1 cellular context compared by ENCODE assay signal in genomic region chr16:79870016-79870886, GRCh38.
TF ChIP-seq lines count a peak whose summit lies in the region.

No MANE protein-coding gene starts in this region.

TF ChIP-seq in K562, 482 proteins besides CTCF, POLR2A, EP300 and RAD21 (continued from another document and continues in another):
- TF ChIP-seq ZFP91 (CRISPR knock-in tag; IDR thresholded peaks at IDR 0.05) (no peak), MNT (conservative IDR thresholded peaks at IDR 0.05) (no peak; a peak in 1 of 4 replicates), CBX2 (IDR thresholded peaks at IDR 0.05; ENCODE audit: insufficient read depth, low read length, poor library complexity, severe bottlenecking) (no peak), MAFF (IDR thresholded peaks at IDR 0.05; ENCODE audit: low read length) (no peak), PBX2 (CRISPR knock-in tag; IDR thresholded peaks at IDR 0.05; ENCODE audit: low read depth) (no peak), PBX2 (tag; conservative IDR thresholded peaks at IDR 0.05; ENCODE audit: low read depth) (no peak), ZNF589 (CRISPR knock-in tag; IDR thresholded peaks at IDR 0.05; ENCODE audit: low read depth) (peak; percentile 86), ZNF431 (CRISPR knock-in tag; IDR thresholded peaks at IDR 0.05) (no peak), POLR3A (IDR thresholded peaks at IDR 0.05; ENCODE audit: borderline replicate concordance, extremely low read depth, insufficient read depth, insufficient read length) (no peak), TSHZ1 (CRISPR knock-in tag; IDR thresholded peaks at IDR 0.05) (no peak), ZNF780A (CRISPR knock-in tag; IDR thresholded peaks at IDR 0.05) (no peak), SAFB2 (IDR thresholded peaks at IDR 0.05; ENCODE audit: borderline replicate concordance, low read depth, low read length, severe bottlenecking) (no peak), NR0B1 (IDR thresholded peaks at IDR 0.05; ENCODE audit: partially characterized antibody) (no peak), RBM15 (IDR thresholded peaks at IDR 0.05; ENCODE audit: insufficient read depth, low read length) (no peak), IFI16 (CRISPR knock-in tag; IDR thresholded peaks at IDR 0.05) (no peak), ZNF512 (tag; IDR thresholded peaks at IDR 0.05) (no peak), TCF3 (CRISPR knock-in tag; IDR thresholded peaks at IDR 0.05) (no peak), STAT5B (CRISPR knock-in tag; IDR thresholded peaks at IDR 0.05) (no peak), MLX (CRISPR knock-in tag; conservative IDR thresholded peaks at IDR 0.05) (no peak), ZNF175 (CRISPR knock-in tag; IDR thresholded peaks at IDR 0.05; ENCODE audit: low read depth) (peak; percentile 19; the same call in 1 of the 2 replicates), MTA2 (IDR thresholded peaks at IDR 0.05; ENCODE audit: low read depth) (no peak), CBX8 (IDR thresholded peaks at IDR 0.05; ENCODE audit: borderline replicate concordance, extremely low read depth, low read depth, low read length, poor library complexity, severe bottlenecking) (no peak), RB1 (IDR thresholded peaks at IDR 0.05; ENCODE audit: low read depth) (no peak), ZNF134 (CRISPR knock-in tag; conservative IDR thresholded peaks at IDR 0.05) (no peak), MEF2A (IDR thresholded peaks at IDR 0.05; ENCODE audit: control insufficient read depth, low read depth, low read length) (no peak), KAT2B (IDR thresholded peaks at IDR 0.05; ENCODE audit: low read depth, low read length) (no peak), GABPA (tag; conservative IDR thresholded peaks at IDR 0.05; ENCODE audit: low read depth) (peak; percentile 68), ZNF511 (CRISPR knock-in tag; IDR thresholded peaks at IDR 0.05) (no peak), NFXL1 (CRISPR knock-in tag; IDR thresholded peaks at IDR 0.05) (no peak), SRF (CRISPR knock-in tag; IDR thresholded peaks at IDR 0.05) (no peak), ZBTB12 (CRISPR knock-in tag; IDR thresholded peaks at IDR 0.05) (no peak), MAZ (CRISPR knock-in tag; conservative IDR thresholded peaks at IDR 0.05 in 1 of 2, IDR thresholded peaks at IDR 0.05 in 1 of 2) (no peak; a peak in 1 of 4 replicates), USF2 (CRISPR knock-in tag; IDR thresholded peaks at IDR 0.05) (no peak), ZNF316 (IDR thresholded peaks at IDR 0.05) (no peak), TSC22D4 (tag; IDR thresholded peaks at IDR 0.05) (no peak), NR2C1 (IDR thresholded peaks at IDR 0.05) (no peak), NR2C1 (tag; IDR thresholded peaks at IDR 0.05) (no peak), FOXP4 (CRISPR knock-in tag; IDR thresholded peaks at IDR 0.05; ENCODE audit: borderline replicate concordance) (no peak), ATF6 (CRISPR knock-in tag; IDR thresholded peaks at IDR 0.05) (no peak), ILF3 (IDR thresholded peaks at IDR 0.05; ENCODE audit: borderline replicate concordance) (no peak)
